In the genomic region with DNA sequence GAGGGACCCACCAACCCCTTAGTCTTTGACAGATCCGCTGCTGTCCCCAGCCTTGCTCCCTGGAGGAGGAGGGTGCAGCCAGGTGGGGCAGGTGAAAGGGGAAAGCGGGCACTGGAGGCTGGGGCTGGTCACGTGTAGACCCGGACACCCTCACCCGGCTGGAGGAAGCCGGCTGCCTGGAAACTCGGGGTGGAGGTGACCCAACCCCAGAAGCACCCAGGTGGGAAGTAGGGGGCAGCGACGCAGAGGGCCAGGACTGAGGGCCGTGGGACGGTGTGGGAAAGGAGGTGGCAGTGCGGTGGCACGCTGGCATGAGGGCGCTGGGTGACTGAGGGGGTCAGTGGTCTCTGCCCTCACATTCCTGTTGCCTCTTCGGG, we compare ENCODE assay signal across 14 cellular contexts. TPM values are rescaled to one million over a fixed set of nuclear protein-coding genes. Genes with fewer than 3 reads are reported as not detected.
DNase-seq lines count a peak whose midpoint lies in the region; FAIRE-seq and TF ChIP-seq lines count a peak whose summit lies in the region.
"Had no signal": no experiment of that assay in that cellular context is flagged by ENCODE, and none has a peak within 500 bp of the region (broad histone marks: within the 10 kb centered on the region; RNA-seq: fewer than 3 reads in every experiment).

No MANE protein-coding gene starts in this region.

- peak overlapping the region; percentile 88 for H3K27ac ChIP-seq in caudate nucleus (ENCODE audit: low read depth, low read length)
- H3K27ac ChIP-seq in mesendoderm (ENCODE audit: low read depth, low read length), result no peak overlapping the region
- peak overlapping the region; percentile 87 to 92 (median 90) for H3K27ac ChIP-seq in transverse colon

- H3K79me1 ChIP-seq in mesendoderm (ENCODE audit: low read length), result peaks cover 11% of the 10 kb centered on the region

- H3K4me1 Mint-ChIP-seq in activated CD4-positive, alpha-beta memory T cell treated with anti-CD3 and anti-CD28 coated beads for 36 hours (ENCODE audit: low read depth), result peaks cover 28% of the 10 kb centered on the region
- H3K4me1 Mint-ChIP-seq in activated CD4-positive, alpha-beta memory T cell treated with anti-CD3 and anti-CD28 coated beads, Interleukin-2, amount 10 ng/mL, durations not matched to agents 7 days and 5 days, result peaks cover 35% of the 10 kb centered on the region

- no peak for FAIRE-seq in frontal cortex (lab: Jason Lieb, UNC)
- FAIRE-seq: GM18507 had no signal

- no peak for DNase-seq in activated CD4-positive, alpha-beta memory T cell treated with anti-CD3 and anti-CD28 coated beads for 36 hours
- DNase-seq in activated CD4-positive, alpha-beta memory T cell treated with anti-CD3 and anti-CD28 coated beads, Interleukin-2, amount 10 ng/mL, durations not matched to agents 7 days and 5 days, result no peak
- no peak for DNase-seq in caudate nucleus (lab: John Stamatoyannopoulos, UW)
- DNase-seq in mesendoderm, result no peak
- no peak for DNase-seq in transverse colon
- no peak for DNase-seq in retina
- DNase-seq in stimulated activated CD8-positive, alpha-beta memory T cell treated with anti-CD3 and anti-CD28 coated beads, Interleukin-4, amount 100 ng/mL, for 48 hours, result no peak
- no peak for DNase-seq in frontal cortex (ENCODE audit: low spot score in 2 of 2)
- DNase-seq: activated CD8-positive, alpha-beta memory T cell treated with anti-CD3 and anti-CD28 coated beads, Interleukin-2, amount 50 U/mL, for 48 hours; NCI-H1694 treated with DMSO at 0.1 percent for 48 hours; T1000; testis had no signal

- no peak overlapping the region for H3K56ac ChIP-seq in mesendoderm (ENCODE audit: low read length)

- peaks cover 5% of the 10 kb centered on the region for H3K36me3 ChIP-seq in mesendoderm (ENCODE audit: control insufficient read depth, insufficient read depth, low read length)
- no peaks in the 10 kb centered on the region for H3K36me3 ChIP-seq in transverse colon

- no peak overlapping the region for H3K4ac ChIP-seq in mesendoderm (ENCODE audit: low read depth, low read length)

- no peak overlapping the region for H3K4me2 ChIP-seq in mesendoderm (ENCODE audit: low read length)

- no CpG with 5 or more reads among the region's 15 CpGs for WGBS in mesendoderm (ENCODE audit: extremely low coverage, insufficient coverage, low lambda C conversion rate)
- WGBS in transverse colon (ENCODE audit: low coverage in 1 of 2), 2 donors, result 70 to 76% methylated on average over 5 to 15 of the region's 15 CpGs

- no peak overlapping the region for H3K27ac Mint-ChIP-seq in activated CD4-positive, alpha-beta memory T cell treated with anti-CD3 and anti-CD28 coated beads for 36 hours
- H3K27ac Mint-ChIP-seq in activated CD4-positive, alpha-beta memory T cell treated with anti-CD3 and anti-CD28 coated beads, Interleukin-2, amount 10 ng/mL, durations not matched to agents 7 days and 5 days, result no peak overlapping the region

- TF ChIP-seq EP300 in transverse colon (IDR thresholded peaks at IDR 0.05; ENCODE audit: low read depth), result no peak

- H4K8ac ChIP-seq in mesendoderm (ENCODE audit: low read depth, low read length), result no peak overlapping the region

- in situ Hi-C loops in transverse colon (cut with MboI; ENCODE audit: low pct_ligation_motif_present in 1 of 4, low pct_unique_long_range_greater_than_20kb in 1 of 4, low sequenced_read_pairs in 3 of 4), result loop anchor here in 1 of 4 donors (25.0 kb wide), 1 partner anchor 329 kb away; the partner anchor contains the start of gene TBC1D24

- H2BK15ac ChIP-seq in mesendoderm (replicated peaks; ENCODE audit: low read depth), result no peak overlapping the region

- no peak overlapping the region for H3K23ac ChIP-seq in mesendoderm (ENCODE audit: low read length)

- intact Hi-C loops in activated CD4-positive, alpha-beta memory T cell treated with anti-CD3 and anti-CD28 coated beads for 36 hours (cut with micrococcal nuclease), result loop anchor here (5.0 kb wide), 1 partner anchor 109 kb away; the partner anchor contains the start of gene RNPS1
- intact Hi-C loops in transverse colon (cut with DNase I; ENCODE audit: low total_unique reads), result no loop called here

- H3K4me1 ChIP-seq in mesendoderm (ENCODE audit: control insufficient read depth, low read depth, low read length) (no peaks in the 10 kb centered on the region), transverse colon (peaks cover 50 to 86% (median 83%) of the 10 kb centered on the region in 4 donors)

- CTCF ChIA-PET in activated CD4-positive, alpha-beta memory T cell treated with anti-CD3 and anti-CD28 coated beads for 36 hours (lab: Charles Lee), result interaction anchor here (0.6 kb wide), 1 partner anchor 294 kb away, joined by 4 read pairs; no protein-coding TSS in a partner anchor
- CTCF ChIA-PET in activated CD4-positive, alpha-beta memory T cell treated with anti-CD3 and anti-CD28 coated beads, Interleukin-2, amount 10 ng/mL, durations not matched to agents 7 days and 5 days (lab: Charles Lee), result interaction anchor here (0.9 kb wide), 1 partner anchor 154 kb away, joined by 4 read pairs; no protein-coding TSS in a partner anchor

- no peak overlapping the region for H3K18ac ChIP-seq in mesendoderm (ENCODE audit: low read length)

- H3K27me3 ChIP-seq in mesendoderm (ENCODE audit: insufficient read depth, low read length, poor library complexity) (no peaks in the 10 kb centered on the region), transverse colon (no peaks in the 10 kb centered on the region)
- H3K27me3 ChIP-seq: testis had no signal

- peak overlapping the region; percentile 35 for H3K9ac ChIP-seq in mesendoderm (ENCODE audit: low read length)

- no peak overlapping the region for H2BK5ac ChIP-seq in mesendoderm (ENCODE audit: low read length)

- no peaks in the 10 kb centered on the region for H3K9me3 ChIP-seq in transverse colon
- H3K9me3 ChIP-seq: testis had no signal

- H3K4me3 ChIP-seq in mesendoderm (ENCODE audit: low read length), result no peak overlapping the region
- H3K4me3 ChIP-seq in transverse colon, result no peak overlapping the region
- H3K4me3 ChIP-seq: testis had no signal

- TF ChIP-seq POLR2A in transverse colon (IDR thresholded peaks at IDR 0.05), result no peak

- POLR2A ChIA-PET in activated CD4-positive, alpha-beta memory T cell treated with anti-CD3 and anti-CD28 coated beads for 36 hours (lab: Charles Lee), result no interaction called here
- POLR2A ChIA-PET in activated CD4-positive, alpha-beta memory T cell treated with anti-CD3 and anti-CD28 coated beads, Interleukin-2, amount 10 ng/mL, durations not matched to agents 7 days and 5 days (lab: Charles Lee), result interaction anchor here (1.3 kb wide), 1 partner anchor 57 kb away, joined by 3 read pairs; no protein-coding TSS in a partner anchor

- no peaks in the 10 kb centered on the region for H3K27me3 Mint-ChIP-seq in activated CD4-positive, alpha-beta memory T cell treated with anti-CD3 and anti-CD28 coated beads for 36 hours
- H3K27me3 Mint-ChIP-seq in activated CD4-positive, alpha-beta memory T cell treated with anti-CD3 and anti-CD28 coated beads, Interleukin-2, amount 10 ng/mL, durations not matched to agents 7 days and 5 days, result no peaks in the 10 kb centered on the region

- no peak overlapping the region for H4K5ac ChIP-seq in mesendoderm (ENCODE audit: low read length)

- no peaks in the 10 kb centered on the region for H3K9me3 Mint-ChIP-seq in activated CD4-positive, alpha-beta memory T cell treated with anti-CD3 and anti-CD28 coated beads for 36 hours
- no peaks in the 10 kb centered on the region for H3K9me3 Mint-ChIP-seq in activated CD4-positive, alpha-beta memory T cell treated with anti-CD3 and anti-CD28 coated beads, Interleukin-2, amount 10 ng/mL, durations not matched to agents 7 days and 5 days

- H2AK5ac ChIP-seq in mesendoderm (ENCODE audit: low read length), result no peak overlapping the region

- H3K4me3 Mint-ChIP-seq in activated CD4-positive, alpha-beta memory T cell treated with anti-CD3 and anti-CD28 coated beads for 36 hours, result peak overlapping the region; percentile 5
- H3K4me3 Mint-ChIP-seq in activated CD4-positive, alpha-beta memory T cell treated with anti-CD3 and anti-CD28 coated beads, Interleukin-2, amount 10 ng/mL, durations not matched to agents 7 days and 5 days, result no peak overlapping the region

- no peak overlapping the region for H2BK120ac ChIP-seq in mesendoderm (ENCODE audit: low read depth, low read length)

- no peak for TF ChIP-seq CTCF in transverse colon (IDR thresholded peaks at IDR 0.05)

- H3K36me3 Mint-ChIP-seq in activated CD4-positive, alpha-beta memory T cell treated with anti-CD3 and anti-CD28 coated beads for 36 hours, result peaks cover 23% of the 10 kb centered on the region
- H3K36me3 Mint-ChIP-seq in activated CD4-positive, alpha-beta memory T cell treated with anti-CD3 and anti-CD28 coated beads, Interleukin-2, amount 10 ng/mL, durations not matched to agents 7 days and 5 days (ENCODE audit: low read depth), result peaks cover 26% of the 10 kb centered on the region

- peaks cover 87% of the 10 kb centered on the region for H3K79me2 ChIP-seq in mesendoderm (ENCODE audit: control insufficient read depth, insufficient read depth, low read length)

RNA-seq across cellular contexts. Expression of gene TRAF7, which starts 2.7 kb away (rescaled TPM):
- total RNA-seq in activated CD4-positive, alpha-beta memory T cell treated with anti-CD3 and anti-CD28 coated beads for 36 hours, result 10 to 100 TPM; 77.1 to 80.3 TPM
- total RNA-seq in activated CD4-positive, alpha-beta memory T cell treated with anti-CD3 and anti-CD28 coated beads, Interleukin-2, amount 10 ng/mL, durations not matched to agents 7 days and 5 days, result 10 to 100 TPM; 57.3 to 60.3 TPM
- 124 TPM for polyA plus RNA-seq in mesendoderm (2013, experiment 1 of 2)
- polyA plus RNA-seq in mesendoderm (2013, experiment 2 of 2), result 126 TPM
- 10 to 100 TPM; 43.4 to 80.4 (median 63.0) TPM for total RNA-seq in transverse colon
- 25.7 TPM for total RNA-seq in frontal cortex

RNA-seq across cellular contexts. Expression of gene RAB26, which starts 9.8 kb away (rescaled TPM):
- total RNA-seq in activated CD4-positive, alpha-beta memory T cell treated with anti-CD3 and anti-CD28 coated beads for 36 hours, result under 1 TPM in 1 of 2 experiments, not detected in 1; 0.33 TPM
- 1 to 10 TPM in 1 of 2 experiments, under 1 TPM in 1; 0.83 to 1.1 TPM for total RNA-seq in activated CD4-positive, alpha-beta memory T cell treated with anti-CD3 and anti-CD28 coated beads, Interleukin-2, amount 10 ng/mL, durations not matched to agents 7 days and 5 days
- polyA plus RNA-seq in mesendoderm (2013, experiment 1 of 2), result 1.9 TPM
- polyA plus RNA-seq in mesendoderm (2013, experiment 2 of 2), result 1.3 TPM
- total RNA-seq in transverse colon (10 to 100 TPM in 3 of 4 donors, 1 to 10 TPM in 1; 8.3 to 28.4 (median 14.2) TPM), frontal cortex (4.1 TPM)
- total RNA-seq: A172 had no signal

RNA-seq across cellular contexts. Expression of gene PKD1, which starts 22.6 kb away (rescaled TPM):
- total RNA-seq in activated CD4-positive, alpha-beta memory T cell treated with anti-CD3 and anti-CD28 coated beads for 36 hours, result 10 to 100 TPM; 56.7 to 59.4 TPM
- 10 to 100 TPM; 60.5 to 69.6 TPM for total RNA-seq in activated CD4-positive, alpha-beta memory T cell treated with anti-CD3 and anti-CD28 coated beads, Interleukin-2, amount 10 ng/mL, durations not matched to agents 7 days and 5 days
- polyA plus RNA-seq in mesendoderm (2013, experiment 1 of 2), result 15.0 TPM
- polyA plus RNA-seq in mesendoderm (2013, experiment 2 of 2), result 15.3 TPM
- total RNA-seq in transverse colon, result 1,000 to 10,000 TPM in 1 of 4 donors, 100 to 1,000 TPM in 3; 131 to 1,015 (median 289) TPM
- 58.3 TPM for total RNA-seq in frontal cortex

RNA-seq across cellular contexts. Expression of gene CASKIN1, which starts 38.2 kb away (rescaled TPM):
- under 1 TPM; 0.36 to 0.83 TPM for total RNA-seq in activated CD4-positive, alpha-beta memory T cell treated with anti-CD3 and anti-CD28 coated beads for 36 hours
- total RNA-seq in activated CD4-positive, alpha-beta memory T cell treated with anti-CD3 and anti-CD28 coated beads, Interleukin-2, amount 10 ng/mL, durations not matched to agents 7 days and 5 days, result 1 to 10 TPM in 1 of 2 experiments, under 1 TPM in 1; 0.18 to 1.4 TPM
- 0.24 TPM for polyA plus RNA-seq in mesendoderm (2013, experiment 1 of 2)
- polyA plus RNA-seq in mesendoderm (2013, experiment 2 of 2), result 1.1 TPM
- total RNA-seq in transverse colon (under 1 TPM in 2 of 4 donors, not detected in 2; under 0.01 to 0.14 TPM), frontal cortex (15.9 TPM)

RNA-seq across cellular contexts. Expression of gene MLST8, which starts 47.0 kb away (rescaled TPM):
- total RNA-seq in activated CD4-positive, alpha-beta memory T cell treated with anti-CD3 and anti-CD28 coated beads for 36 hours, result 10 to 100 TPM; 49.7 to 50.4 TPM
- total RNA-seq in activated CD4-positive, alpha-beta memory T cell treated with anti-CD3 and anti-CD28 coated beads, Interleukin-2, amount 10 ng/mL, durations not matched to agents 7 days and 5 days, result 10 to 100 TPM; 32.6 to 33.7 TPM
- polyA plus RNA-seq in mesendoderm (2013, experiment 1 of 2), result 48.7 TPM
- polyA plus RNA-seq in mesendoderm (2013, experiment 2 of 2), result 49.1 TPM
- total RNA-seq in transverse colon, result 10 to 100 TPM; 50.8 to 81.8 (median 73.1) TPM
- 6.9 TPM for total RNA-seq in frontal cortex
